In genomic region chr14:104979758-104980591, GRCh38 we compare ENCODE assay signal across 9 cellular contexts. TPM values are rescaled to one million over a fixed set of nuclear protein-coding genes. Genes with fewer than 3 reads are reported as not detected.
DNase-seq lines count a peak whose midpoint lies in the region; ATAC-seq lines count a peak whose summit lies in the region.
"Had no signal": no experiment of that assay in that cellular context is flagged by ENCODE, and none has a peak within 500 bp of the region (broad histone marks: within the 10 kb centered on the region; RNA-seq: fewer than 3 reads in every experiment).

No MANE protein-coding gene starts in this region.

- intact Hi-C loops in right cardiac atrium (cut with DNase I), result loop anchor here in 3 of 4 donors (5.0 to 10.0 kb wide), 2 partner anchors 62 to 375 kb away; no protein-coding TSS in a partner anchor

- no peaks in the 10 kb centered on the region for H3K9me3 Mint-ChIP-seq in T-cell
- no peaks in the 10 kb centered on the region for H3K9me3 Mint-ChIP-seq in effector memory CD8-positive, alpha-beta T cell
- H3K9me3 Mint-ChIP-seq: T-helper 1 cell treated with Interleukin-12 subunit alpha and Interleukin-12 subunit beta and Interleukin-4 antibody, amounts not matched to agents 30 μg/mL and 1 μg/mL, for 36 hours had no signal

- DNase-seq in H4 (ENCODE audit: low spot score) (peak; percentile 78), T-cell (no peak), right cardiac atrium (peak; percentile 53 to 74 (median 72)), renal cortical epithelial cell (ENCODE audit: low read depth) (peak; percentile 74), NCI-H146 (lab: John Stamatoyannopoulos, UW) (no peak), NK-92 (lab: John Stamatoyannopoulos, UW; ENCODE audit: unreplicated experiment) (no peak)
- DNase-seq in activated CD4-positive, alpha-beta T cell treated with anti-CD3 and anti-CD28 coated beads, Interleukin-2, amount 50 U/mL, for 48 hours, result no peak
- no peak for DNase-seq in effector memory CD8-positive, alpha-beta T cell

- H3K27me3 ChIP-seq in right cardiac atrium (ENCODE audit: control insufficient read depth, insufficient read depth), result no peaks in the 10 kb centered on the region

- H3K9me3 ChIP-seq in right cardiac atrium (ENCODE audit: control insufficient read depth, low read length), result no peaks in the 10 kb centered on the region

- H3K4me3 ChIP-seq in right cardiac atrium (ENCODE audit: low read length), result no peak overlapping the region

- POLR2A ChIA-PET in T-cell (lab: Charles Lee), result interaction anchor here in 1 of 2 donors (0.6 kb wide), 1 partner anchor 314 kb away, joined by 3 read pairs; no protein-coding TSS in a partner anchor

- CTCF ChIA-PET in T-cell (lab: Charles Lee), result no interaction called here

- peaks cover 13 to 19% (median 13%) of the 10 kb centered on the region in 3 donors for H3K4me1 Mint-ChIP-seq in T-cell
- peaks cover 10 to 21% of the 10 kb centered on the region in 2 donors for H3K4me1 Mint-ChIP-seq in effector memory CD8-positive, alpha-beta T cell (ENCODE audit: low read depth in 2 of 2)

- H3K36me3 Mint-ChIP-seq in T-cell, result no peaks in the 10 kb centered on the region
- peaks cover 13% of the 10 kb centered on the region for H3K36me3 Mint-ChIP-seq in effector memory CD8-positive, alpha-beta T cell (ENCODE audit: insufficient read depth)

- H3K27ac ChIP-seq in right cardiac atrium (ENCODE audit: low read length), result no peak overlapping the region

- no peak overlapping the region for H3K27ac Mint-ChIP-seq in T-cell
- H3K27ac Mint-ChIP-seq in effector memory CD8-positive, alpha-beta T cell, result no peak overlapping the region
- H3K27ac Mint-ChIP-seq: T-helper 1 cell treated with Interleukin-12 subunit alpha and Interleukin-12 subunit beta and Interleukin-4 antibody, amounts not matched to agents 30 μg/mL and 1 μg/mL, for 36 hours had no signal

- whole genome bisulfite sequencing in right cardiac atrium, result 62% methylated on average over 19 of the region's 19 CpGs

- H3K4me3 Mint-ChIP-seq in T-cell, result peak overlapping the region in 2 of 3 donors; percentile 0 to 3
- H3K4me3 Mint-ChIP-seq in effector memory CD8-positive, alpha-beta T cell, result no peak overlapping the region
- H3K4me3 Mint-ChIP-seq: T-helper 1 cell treated with Interleukin-12 subunit alpha and Interleukin-12 subunit beta and Interleukin-4 antibody, amounts not matched to agents 30 μg/mL and 1 μg/mL, for 36 hours had no signal

- H3K27me3 Mint-ChIP-seq in T-cell, result peaks cover 14 to 20% of the 10 kb centered on the region in 2 donors
- peaks cover 25 to 34% of the 10 kb centered on the region in 2 donors for H3K27me3 Mint-ChIP-seq in effector memory CD8-positive, alpha-beta T cell

- peaks cover 5% of the 10 kb centered on the region for H3K4me1 ChIP-seq in right cardiac atrium (ENCODE audit: control insufficient read depth, insufficient read depth, low read length)

- no peak for ATAC-seq in T-cell (replicated peaks in 1 of 4)
- no peak for ATAC-seq in right cardiac atrium
- ATAC-seq in effector memory CD8-positive, alpha-beta T cell (replicated peaks), result no peak

RNA-seq across cellular contexts. Expression of gene AHNAK2, which starts 1.8 kb away (rescaled TPM):
- total RNA-seq in H4 (2014; rRNA removed; shearing (Covaris generic)), result 4.4 and 5.2 TPM in 2 replicates
- total RNA-seq in T-cell (under 1 TPM in 3 of 5 donors, not detected in 2; 0.20 to 0.38 (median 0.22) TPM), right cardiac atrium (1 to 10 TPM; 2.5 to 5.7 (median 3.3) TPM), renal cortical epithelial cell (33.2 and 60.5 TPM in 2 replicates)
- polyA plus RNA-seq in right cardiac atrium, result 2.0 TPM

RNA-seq across cellular contexts. Expression of gene CLBA1, which starts 5.6 kb away (rescaled TPM):
- 2.4 and 4.4 TPM in 2 replicates for total RNA-seq in H4 (2014; rRNA removed; shearing (Covaris generic))
- total RNA-seq in T-cell (1 to 10 TPM; 1.2 to 3.4 (median 2.7) TPM), right cardiac atrium (1 to 10 TPM; 1.8 to 4.2 (median 3.1) TPM), renal cortical epithelial cell (8.7 and 17.8 TPM in 2 replicates)
- 2.4 TPM for polyA plus RNA-seq in right cardiac atrium

RNA-seq across cellular contexts. Expression of gene CDCA4, which starts 40.9 kb away (rescaled TPM):
- 42.8 and 46.1 TPM in 2 replicates for total RNA-seq in H4 (2014; rRNA removed; shearing (Covaris generic))
- 10 to 100 TPM; 13.0 to 20.1 (median 15.8) TPM for total RNA-seq in T-cell
- total RNA-seq in right cardiac atrium, result 1 to 10 TPM; 2.9 to 3.9 (median 3.3) TPM
- 2.5 TPM for polyA plus RNA-seq in right cardiac atrium
- 8.8 and 43.6 TPM in 2 replicates for total RNA-seq in renal cortical epithelial cell

RNA-seq across cellular contexts. Expression of gene PLD4, which starts 55.3 kb away (rescaled TPM):
- total RNA-seq in H4 (2014; rRNA removed; shearing (Covaris generic)), result not detected in 2 replicates
- total RNA-seq in T-cell (1 to 10 TPM in 4 of 5 donors, under 1 TPM in 1; 0.65 to 4.9 (median 3.9) TPM), right cardiac atrium (under 1 TPM; 0.06 to 0.88 (median 0.20) TPM), renal cortical epithelial cell (0.05 TPM in 1 of 2 replicates, not detected in the other)
- 0.05 TPM for polyA plus RNA-seq in right cardiac atrium

Comparison
In these comparisons a context has a peak if more than half of its experiments do, and no peak if none do; other contexts are left out.
1. DNase-seq: peak in H4 (single experiment), right cardiac atrium (3 of 3) and renal cortical epithelial cell (single experiment); none in T-cell (0 of 34), NCI-H146 (single experiment), activated CD4-positive, alpha-beta T cell treated with anti-CD3 and anti-CD28 coated beads, Interleukin-2, amount 50 U/mL, for 48 hours (0 of 2), NK-92 (single experiment) and effector memory CD8-positive, alpha-beta T cell (0 of 3).
2. H3K4me3 Mint-ChIP-seq: peak in T-cell (2 of 3); none in effector memory CD8-positive, alpha-beta T cell (0 of 2).